Comparison of ENCODE assay signal across 26 cellular contexts in genomic region chr17:1260762-1261161, GRCh38. TPM values are rescaled to one million over a fixed set of nuclear protein-coding genes. Genes with fewer than 3 reads are reported as not detected.
DNase-seq lines count a peak whose midpoint lies in the region; FAIRE-seq and TF ChIP-seq lines count a peak whose summit lies in the region.
"Had no signal": no experiment of that assay in that cellular context is flagged by ENCODE, and none has a peak within 500 bp of the region (broad histone marks: within the 10 kb centered on the region; RNA-seq: fewer than 3 reads in every experiment).

No MANE protein-coding gene starts in this region.

- 92% methylated on average over 6 of the region's 6 CpGs; no CpG with 5 or more reads in 1 of the 2 experiments for WGBS in H1 (ENCODE audit: extremely low coverage in 1 of 2, insufficient coverage in 1 of 2, insufficient read length in 1 of 2, insufficient replicate concordance in 2 of 2, low coverage in 1 of 2, low lambda C conversion rate in 2 of 2, missing lambda C conversion rate in 1 of 2), 2 experiments

- no peak for TF ChIP-seq CTCF in HEK293 (tag by site-specific recombination; IDR thresholded peaks at IDR 0.05)
- no peak for TF ChIP-seq CTCF in H1 (IDR thresholded peaks at IDR 0.05; ENCODE audit: control extremely low read depth in 1 of 3, insufficient read depth in 1 of 3, low read depth in 1 of 3, low read length in 3 of 3)
- no peak for TF ChIP-seq CTCF in osteocyte (IDR thresholded peaks at IDR 0.05)
- no peak for TF ChIP-seq CTCF in GM13976 (IDR thresholded peaks at IDR 0.05; ENCODE audit: borderline replicate concordance, control extremely low read depth, extremely low read depth, insufficient read depth, missing control alignments)
- no peak for TF ChIP-seq CTCF in D721Med (IDR thresholded peaks at IDR 0.05; ENCODE audit: insufficient read depth, missing control alignments)

- H3K4me3 ChIP-seq in HEK293 (ENCODE audit: low read depth, low read length) (no peak overlapping the region), H1 (ENCODE audit: extremely low read depth in 1 of 4, insufficient read depth in 2 of 4, low read depth in 3 of 4, low read length in 4 of 4) (no peak overlapping the region)

- no peaks in the 10 kb centered on the region for H3K9me3 Mint-ChIP-seq in osteocyte (ENCODE audit: unreplicated experiment)
- H3K9me3 Mint-ChIP-seq: stimulated activated memory B cell treated with anti-CD40 and anti-IgM and Interleukin-4, amounts not matched to agents 10 μg/mL and 1 μg/mL and 100 μg/mL, for 72 hours had no signal

- TF ChIP-seq POLR2A in H1 (IDR thresholded peaks at IDR 0.05; ENCODE audit: control extremely low read depth in 1 of 2, low read depth in 2 of 2, low read length in 2 of 2) = no peak

- H3K27ac Mint-ChIP-seq in osteocyte (ENCODE audit: unreplicated experiment) = no peak overlapping the region
- H3K27ac Mint-ChIP-seq: stimulated activated memory B cell treated with anti-CD40 and anti-IgM and Interleukin-4, amounts not matched to agents 10 μg/mL and 1 μg/mL and 100 μg/mL, for 72 hours had no signal

- peak overlapping the region; percentile 2 for H4K5ac ChIP-seq in H1 (ENCODE audit: insufficient read length, low read depth, low read length)

- H3K23me2 ChIP-seq in H1 (ENCODE audit: low read depth, low read length) = peaks cover 3% of the 10 kb centered on the region; the same call in 1 of the 2 replicates

- H3K4me2 ChIP-seq in H1 (ENCODE audit: insufficient read depth in 1 of 2, low read depth in 2 of 2, low read length in 2 of 2) = peak overlapping the region in 1 of 2 experiments; percentile 44; a peak in 1 of 4 replicates

- H2BK5ac ChIP-seq in H1 (ENCODE audit: low read depth, low read length) = no peak overlapping the region

- no peak overlapping the region for H3K23ac ChIP-seq in H1 (ENCODE audit: insufficient read length)

- H3K36me3 ChIP-seq in HEK293 (ENCODE audit: control insufficient read depth in 2 of 2, insufficient read depth in 1 of 2, low read length in 2 of 2) = no peaks in the 10 kb centered on the region
- no peaks in the 10 kb centered on the region; a peak in 1 of 8 replicates for H3K36me3 ChIP-seq in H1 (ENCODE audit: control insufficient read depth in 2 of 4, insufficient read depth in 4 of 4, low read length in 3 of 4)
- H3K36me3 ChIP-seq: ascending aorta, lower lobe of right lung, thoracic aorta had no signal

- no peak overlapping the region for H2BK20ac ChIP-seq in H1 (ENCODE audit: low read length)

- H3K27me3 Mint-ChIP-seq in osteocyte (ENCODE audit: unreplicated experiment) = no peaks in the 10 kb centered on the region

- no peak overlapping the region for H3K18ac ChIP-seq in H1 (ENCODE audit: extremely low read depth, low read length)

- peak; percentile 30 for DNase-seq in activated effector memory CD4-positive, alpha-beta T cell treated with anti-CD3 and anti-CD28 coated beads, Interleukin-2, amount 50 U/mL, for 16 hours
- DNase-seq in activated effector memory CD4-positive, alpha-beta T cell treated with Interleukin-2 at 50 U/mL for 16 hours = no peak
- no peak for DNase-seq in H1 (ENCODE audit: low read depth in 1 of 2, low spot score in 2 of 2)
- no peak for DNase-seq in osteocyte (ENCODE audit: extremely low spot score, unreplicated experiment)
- DNase-seq in LoVo (ENCODE audit: low spot score) = no peak
- no peak for DNase-seq in GM13976 (ENCODE audit: low spot score)
- DNase-seq in D721Med (ENCODE audit: insufficient read length, low spot score) = no peak
- DNase-seq: activated gamma-delta T cell treated with Interleukin-2 at 50 U/mL for 16 hours, DMS79, foreskin melanocyte, GOT3, KBM-7, kidney, lower lobe of right lung, NCI-H2227 treated with DMSO at 0.1 percent for 48 hours, NCI-H82, PC-9, SIG-M5 had no signal

- CTCF ChIA-PET in HEK293 (lab: Yijun Ruan, JAX) = interaction anchor here (1.8 to 2.3 kb wide), 2 partner anchors 71 to 256 kb away, joined by 6 to 24 read pairs; partner anchors contain the start of gene INPP5K
- CTCF ChIA-PET in H1 (lab: Charles Lee; ENCODE audit: partially characterized antibody) = interaction anchor here (0.6 to 2.7 kb wide), 5 partner anchors 9 to 139 kb away, joined by 5 to 21 read pairs (median 6); no protein-coding TSS in a partner anchor

- POLR2A ChIA-PET in HEK293 (lab: Yijun Ruan, JAX) = interaction anchor here (1.5 kb wide), 1 partner anchor 31 kb away, joined by 5 read pairs; no protein-coding TSS in a partner anchor
- POLR2A ChIA-PET in H1 (lab: Charles Lee; ENCODE audit: partially characterized antibody) = interaction anchor here (1.1 to 1.3 kb wide), 2 partner anchors 63 to 257 kb away, joined by 3 read pairs; no protein-coding TSS in a partner anchor

- H3K9me3 ChIP-seq in HEK293 (ENCODE audit: control insufficient read depth, insufficient read depth, low read depth, low read length) = no peaks in the 10 kb centered on the region
- no peaks in the 10 kb centered on the region; a peak in 1 of 4 replicates for H3K9me3 ChIP-seq in H1 (ENCODE audit: insufficient read depth in 2 of 2, low read depth in 1 of 2, low read length in 1 of 2)
- H3K9me3 ChIP-seq: ascending aorta, lower lobe of right lung, thoracic aorta had no signal

- no peak for TF ChIP-seq EP300 in H1 (IDR thresholded peaks at IDR 0.05; ENCODE audit: borderline replicate concordance in 1 of 2, low read depth in 2 of 2, low read length in 2 of 2)

- in situ Hi-C loops in GM13976 (cut with MboI; ENCODE audit: low sequenced_read_pairs, unreplicated experiment) = no loop called here

- H3K9ac ChIP-seq in H1 (replicated peaks in 1 of 4; ENCODE audit: extremely low read depth in 1 of 4, low read depth in 3 of 4, low read length in 3 of 4) = no peak overlapping the region

- no peak for FAIRE-seq in H1 (lab: Jason Lieb, UNC)
- FAIRE-seq in D721Med (lab: Jason Lieb, UNC) = no peak
- FAIRE-seq: GM12892, kidney had no signal

- no peak for TF ChIP-seq RAD21 in H1 (IDR thresholded peaks at IDR 0.05 in 1 of 2, conservative IDR thresholded peaks at IDR 0.05 in 1 of 2; ENCODE audit: low read depth in 2 of 2, low read length in 2 of 2)

- H3K4me1 ChIP-seq in HEK293 (ENCODE audit: control insufficient read depth, insufficient read depth, low read length) = peaks cover 2% of the 10 kb centered on the region; the same call in 1 of the 2 replicates
- H3K4me1 ChIP-seq in H1 (replicated peaks in 1 of 4; ENCODE audit: control insufficient read depth in 3 of 4, insufficient read depth in 4 of 4, low read length in 3 of 4) = no peaks in the 10 kb centered on the region; a peak in 1 of 7 replicates

- peaks cover 4% of the 10 kb centered on the region for H3K4me1 Mint-ChIP-seq in osteocyte (ENCODE audit: unreplicated experiment)

- H2BK12ac ChIP-seq in H1 (ENCODE audit: low read depth, low read length) = no peak overlapping the region

- no peaks in the 10 kb centered on the region for H3K79me1 ChIP-seq in H1 (ENCODE audit: low read depth, low read length)

- H3K36me3 Mint-ChIP-seq in osteocyte (ENCODE audit: unreplicated experiment) = no peaks in the 10 kb centered on the region
- H3K36me3 Mint-ChIP-seq: stimulated activated memory B cell treated with anti-CD40 and anti-IgM and Interleukin-4, amounts not matched to agents 10 μg/mL and 1 μg/mL and 100 μg/mL, for 72 hours had no signal

- H3K56ac ChIP-seq in H1 (replicated peaks; ENCODE audit: insufficient read length, low read depth, low read length) = no peak overlapping the region

- H3K4me3 Mint-ChIP-seq in osteocyte (ENCODE audit: unreplicated experiment) = peak overlapping the region; percentile 26
- H3K4me3 Mint-ChIP-seq: stimulated activated memory B cell treated with anti-CD40 and anti-IgM and Interleukin-4, amounts not matched to agents 10 μg/mL and 1 μg/mL and 100 μg/mL, for 72 hours had no signal

- no peak overlapping the region for H2AFZ ChIP-seq in H1 (ENCODE audit: low read length)

- H2AK5ac ChIP-seq in H1 (ENCODE audit: low read depth, low read length) = no peak overlapping the region

- no peaks in the 10 kb centered on the region for H3K79me2 ChIP-seq in H1 (ENCODE audit: control insufficient read depth in 1 of 2, insufficient read depth in 2 of 2, low read length in 2 of 2)

- peaks cover 0 to 2% of the 10 kb centered on the region in 2 experiments for H4K20me1 ChIP-seq in H1 (replicated peaks in 1 of 2; ENCODE audit: control insufficient read depth in 1 of 2, insufficient read depth in 2 of 2, low read length in 2 of 2)

- peaks cover 6 to 24% (median 18%) of the 10 kb centered on the region in 4 experiments for H3K27me3 ChIP-seq in H1 (replicated peaks in 1 of 4; ENCODE audit: control insufficient read depth in 3 of 4, extremely low read depth in 1 of 4, insufficient read depth in 3 of 4, low read length in 3 of 4)
- H3K27me3 ChIP-seq: ascending aorta had no signal

- no peak overlapping the region for H4K91ac ChIP-seq in H1 (replicated peaks; ENCODE audit: insufficient read length, low read length)

- no peak overlapping the region for H3K27ac ChIP-seq in HEK293 (ENCODE audit: extremely low read depth, low read depth, low read length)
- no peak overlapping the region for H3K27ac ChIP-seq in H1 (ENCODE audit: low read depth, low read length)
- H3K27ac ChIP-seq: ascending aorta, lower lobe of right lung, PC-9 had no signal

- H3K14ac ChIP-seq in H1 (ENCODE audit: insufficient read length) = no peak overlapping the region

- peak overlapping the region; percentile 61; the same call in 1 of the 2 replicates for H2BK15ac ChIP-seq in H1 (ENCODE audit: low read length)

- no peak overlapping the region for H2BK120ac ChIP-seq in H1 (replicated peaks; ENCODE audit: low read depth, low read length)

- no peak overlapping the region for H3K4ac ChIP-seq in H1 (replicated peaks; ENCODE audit: insufficient read length, low read depth, low read length)

- H4K8ac ChIP-seq in H1 (ENCODE audit: extremely low read depth, insufficient read depth, low read length) = no peak overlapping the region

RNA-seq across cellular contexts. Expression of gene BHLHA9, which starts 9.5 kb away (rescaled TPM):
- 0.34 TPM in 1 of 2 replicates, not detected in the other for total RNA-seq in H1 (2021; fragmentation: NEBNext Ultra II Directional; extraction: Animal tissue kit (Norgen Biotek cat#: 25700))
- 0.29 and 0.36 TPM in 2 replicates for polyA plus RNA-seq in H1 (2011; rRNA removed)
- 0.67 TPM for polyA plus RNA-seq in H1 (2011; cell fraction: cytosol; rRNA removed)
- polyA plus RNA-seq in H1 (2011; cell fraction: nucleus; rRNA removed) = 0.76 TPM
- polyA plus RNA-seq in H1 (2012, experiment 1 of 2) = 0.25 to 0.66 TPM (median 0.49 TPM) in 4 replicates
- not detected for polyA plus RNA-seq in H1 (2012, experiment 2 of 2)
- 0.06 TPM for polyA plus RNA-seq in H1 (2013, experiment 1 of 2)
- not detected for polyA plus RNA-seq in H1 (2013, experiment 2 of 2)
- not detected in 2 replicates for polyA minus RNA-seq in H1 (2011; rRNA and poly(A)+ RNA removed)
- polyA minus RNA-seq in H1 (2011; cell fraction: cytosol; rRNA and poly(A)+ RNA removed) = 1.8 TPM
- polyA minus RNA-seq in H1 (2011; cell fraction: nucleus; rRNA and poly(A)+ RNA removed) = not detected
- not detected in 2 replicates for total RNA-seq in osteocyte
- total RNA-seq: activated CD8-positive, alpha-beta memory T cell treated with anti-CD3 and anti-CD28 coated beads for 36 hours; ascending aorta; kidney; lower lobe of right lung; PC-9; T-helper 2 cell treated with Interferon-gamma antibody and Interleukin-4, amounts not matched to agents 100 ng/mL and 5 ng/mL, for 36 hours; thoracic aorta had no signal
- polyA plus RNA-seq: esophagus had no signal

RNA-seq across cellular contexts. Expression of gene TRARG1, which starts 18.7 kb away (rescaled TPM):
- total RNA-seq in H1 (2021; fragmentation: NEBNext Ultra II Directional; extraction: Animal tissue kit (Norgen Biotek cat#: 25700)) = not detected in 2 replicates
- polyA plus RNA-seq in H1 (2011; rRNA removed) = 0.08 TPM in 1 of 2 replicates, not detected in the other
- 0.03 TPM for polyA plus RNA-seq in H1 (2011; cell fraction: cytosol; rRNA removed)
- 0.03 TPM for polyA plus RNA-seq in H1 (2011; cell fraction: nucleus; rRNA removed)
- polyA plus RNA-seq in H1 (2012, experiment 1 of 2) = not detected in 4 replicates
- polyA plus RNA-seq in H1 (2012, experiment 2 of 2) = not detected
- polyA plus RNA-seq in H1 (2013, experiment 1 of 2) = not detected
- polyA plus RNA-seq in H1 (2013, experiment 2 of 2) = not detected
- polyA minus RNA-seq in H1 (2011; rRNA and poly(A)+ RNA removed) = not detected in 2 replicates
- not detected for polyA minus RNA-seq in H1 (2011; cell fraction: cytosol; rRNA and poly(A)+ RNA removed)
- polyA minus RNA-seq in H1 (2011; cell fraction: nucleus; rRNA and poly(A)+ RNA removed) = not detected
- not detected in 2 replicates for total RNA-seq in osteocyte
- total RNA-seq: activated CD8-positive, alpha-beta memory T cell treated with anti-CD3 and anti-CD28 coated beads for 36 hours; kidney; lower lobe of right lung; PC-9 had no signal
